In genomic region chr5:83036991-83037390, GRCh38 we compare ENCODE assay signal across 15 cellular contexts.
"Had no signal": no experiment of that assay in that cellular context is flagged by ENCODE, and none has a peak within 500 bp of the region (broad histone marks: within the 10 kb centered on the region; RNA-seq: fewer than 3 reads in every experiment).

No MANE protein-coding gene starts in this region.

- H3K4me1 ChIP-seq: thyroid gland, uterus had no signal

- H3K36me3 ChIP-seq: gastrocnemius medialis, lower lobe of right lung, stomach, thyroid gland, uterus had no signal

- H3K9me3 ChIP-seq: gastrocnemius medialis, lower lobe of right lung, stomach, thyroid gland, uterus had no signal

- H3K27me3 ChIP-seq: gastrocnemius medialis, stomach, thyroid gland, uterus had no signal

- H3K4me3 ChIP-seq: gastrocnemius medialis, lower lobe of right lung, stomach, thyroid gland, uterus had no signal

- ATAC-seq: activated CD4-positive, CD25-positive, alpha-beta regulatory T cell treated with anti-CD3 and anti-CD28 coated beads, Interleukin-2, amount 50 U/mL, for 24 hours; activated CD8-positive, alpha-beta memory T cell treated with anti-CD3 and anti-CD28 coated beads, Interleukin-2, amount 10 ng/mL, durations not matched to agents 7 days and 5 days; gastrocnemius medialis; left cardiac atrium; lower lobe of right lung; naive thymus-derived CD4-positive, alpha-beta T cell had no signal

- H3K27ac ChIP-seq: gastrocnemius medialis, lower lobe of right lung, stomach, thyroid gland, uterus had no signal

- DNase-seq: activated CD4-positive, alpha-beta T cell treated with anti-CD3 and anti-CD28 coated beads, Interleukin-2, amount 50 U/mL, for 4 hours; activated CD8-positive, alpha-beta memory T cell treated with anti-CD3 and anti-CD28 coated beads, Interleukin-2, amount 10 ng/mL, durations not matched to agents 7 days and 5 days; activated effector memory CD4-positive, alpha-beta T cell treated with anti-CD3 and anti-CD28 coated beads, Interleukin-2, amount 50 U/mL, for 16 hours; activated T-cell treated with anti-CD3 and anti-CD28 coated beads, Interleukin-2, amount 50 U/mL, for 24 hours; effector CD4-positive, alpha-beta T cell; gastrocnemius medialis; immature natural killer cell; left cardiac atrium; lower lobe of right lung; naive thymus-derived CD4-positive, alpha-beta T cell; stimulated activated CD4-positive, alpha-beta T cell treated with anti-CD3 and anti-CD28 coated beads, Interleukin-4, amount 100 ng/mL, for 4 hours; stomach; thyroid gland; uterus had no signal
